Comparison of ENCODE assay signal across 1 cellular context in the genomic region with DNA sequence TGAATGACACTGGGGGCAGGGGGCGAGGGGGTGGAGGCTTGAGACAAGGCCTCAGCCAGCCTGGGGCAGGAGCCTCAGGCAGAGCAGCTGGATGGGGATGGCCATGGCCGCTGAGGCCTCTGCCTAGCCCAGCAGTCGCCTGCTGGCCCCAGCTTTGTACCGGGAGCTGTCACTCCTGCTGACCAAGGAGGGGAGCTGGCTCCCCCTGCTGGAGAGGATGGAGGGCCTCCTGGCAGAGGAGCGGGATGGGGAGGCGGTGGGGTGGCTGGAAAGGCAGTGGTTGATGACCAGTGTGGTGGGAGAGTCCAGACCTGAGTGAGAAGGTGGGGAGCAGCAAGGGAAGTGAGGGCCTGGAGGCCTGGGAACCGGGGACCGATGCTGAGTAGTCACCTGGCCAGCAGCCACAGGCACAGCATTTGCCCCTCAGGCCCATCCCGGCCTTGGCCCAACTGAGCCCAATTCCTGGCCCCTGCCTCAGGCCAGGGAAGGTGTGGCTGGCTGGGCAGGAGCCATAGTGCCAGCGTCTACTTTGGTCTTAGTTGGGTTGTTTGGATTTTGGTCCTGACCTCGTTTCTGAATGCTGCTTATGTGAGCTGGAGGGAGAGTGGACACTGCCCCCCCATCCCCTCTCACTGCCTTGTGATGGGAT.
TF ChIP-seq lines count a peak whose summit lies in the region.

No MANE protein-coding gene starts in this region.

TF ChIP-seq in SK-N-SH, 30 proteins besides CTCF, POLR2A, EP300 and RAD21 (continued from another document):
- TF ChIP-seq, protein P1, sequence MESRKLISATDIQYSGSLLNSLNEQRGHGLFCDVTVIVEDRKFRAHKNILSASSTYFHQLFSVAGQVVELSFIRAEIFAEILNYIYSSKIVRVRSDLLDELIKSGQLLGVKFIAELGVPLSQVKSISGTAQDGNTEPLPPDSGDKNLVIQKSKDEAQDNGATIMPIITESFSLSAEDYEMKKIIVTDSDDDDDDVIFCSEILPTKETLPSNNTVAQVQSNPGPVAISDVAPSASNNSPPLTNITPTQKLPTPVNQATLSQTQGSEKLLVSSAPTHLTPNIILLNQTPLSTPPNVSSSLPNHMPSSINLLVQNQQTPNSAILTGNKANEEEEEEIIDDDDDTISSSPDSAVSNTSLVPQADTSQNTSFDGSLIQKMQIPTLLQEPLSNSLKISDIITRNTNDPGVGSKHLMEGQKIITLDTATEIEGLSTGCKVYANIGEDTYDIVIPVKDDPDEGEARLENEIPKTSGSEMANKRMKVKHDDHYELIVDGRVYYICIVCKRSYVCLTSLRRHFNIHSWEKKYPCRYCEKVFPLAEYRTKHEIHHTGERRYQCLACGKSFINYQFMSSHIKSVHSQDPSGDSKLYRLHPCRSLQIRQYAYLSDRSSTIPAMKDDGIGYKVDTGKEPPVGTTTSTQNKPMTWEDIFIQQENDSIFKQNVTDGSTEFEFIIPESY (IDR thresholded peaks at IDR 0.05; ENCODE audit: borderline replicate concordance, low read depth): no peak
- TF ChIP-seq SIN3A (IDR thresholded peaks at IDR 0.05; ENCODE audit: borderline replicate concordance, low read depth, low read length) (0 out of 2 replicates have a peak, but pooled peaks have one; percentile 68), NRF1 (IDR thresholded peaks at IDR 0.05; ENCODE audit: low read depth, low read length) (no peak), SMC3 (IDR thresholded peaks at IDR 0.05; ENCODE audit: low read depth, low read length) (peak; percentile 92), MEF2A (IDR thresholded peaks at IDR 0.05; ENCODE audit: borderline replicate concordance, low read depth) (no peak), FOXM1 (IDR thresholded peaks at IDR 0.05; ENCODE audit: low read depth) (no peak), POLR2AphosphoS5 (IDR thresholded peaks at IDR 0.05; ENCODE audit: low read depth, low read length) (no peak), ELF1 (IDR thresholded peaks at IDR 0.05) (no peak), RXRA (IDR thresholded peaks at IDR 0.05; ENCODE audit: borderline replicate concordance, low read depth) (no peak), YY1 (IDR thresholded peaks at IDR 0.05; ENCODE audit: low read depth) (no peak)
- TF ChIP-seq, protein P2, sequence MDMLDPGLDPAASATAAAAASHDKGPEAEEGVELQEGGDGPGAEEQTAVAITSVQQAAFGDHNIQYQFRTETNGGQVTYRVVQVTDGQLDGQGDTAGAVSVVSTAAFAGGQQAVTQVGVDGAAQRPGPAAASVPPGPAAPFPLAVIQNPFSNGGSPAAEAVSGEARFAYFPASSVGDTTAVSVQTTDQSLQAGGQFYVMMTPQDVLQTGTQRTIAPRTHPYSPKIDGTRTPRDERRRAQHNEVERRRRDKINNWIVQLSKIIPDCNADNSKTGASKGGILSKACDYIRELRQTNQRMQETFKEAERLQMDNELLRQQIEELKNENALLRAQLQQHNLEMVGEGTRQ (IDR thresholded peaks at IDR 0.05; ENCODE audit: borderline replicate concordance, low read depth, low read length): no peak
- TF ChIP-seq, protein P3, sequence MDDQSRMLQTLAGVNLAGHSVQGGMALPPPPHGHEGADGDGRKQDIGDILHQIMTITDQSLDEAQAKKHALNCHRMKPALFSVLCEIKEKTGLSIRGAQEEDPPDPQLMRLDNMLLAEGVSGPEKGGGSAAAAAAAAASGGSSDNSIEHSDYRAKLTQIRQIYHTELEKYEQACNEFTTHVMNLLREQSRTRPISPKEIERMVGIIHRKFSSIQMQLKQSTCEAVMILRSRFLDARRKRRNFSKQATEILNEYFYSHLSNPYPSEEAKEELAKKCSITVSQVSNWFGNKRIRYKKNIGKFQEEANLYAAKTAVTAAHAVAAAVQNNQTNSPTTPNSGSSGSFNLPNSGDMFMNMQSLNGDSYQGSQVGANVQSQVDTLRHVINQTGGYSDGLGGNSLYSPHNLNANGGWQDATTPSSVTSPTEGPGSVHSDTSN (IDR thresholded peaks at IDR 0.05): peak; percentile 59; the same call in 1 of the 2 replicates
- TF ChIP-seq, protein P4, sequence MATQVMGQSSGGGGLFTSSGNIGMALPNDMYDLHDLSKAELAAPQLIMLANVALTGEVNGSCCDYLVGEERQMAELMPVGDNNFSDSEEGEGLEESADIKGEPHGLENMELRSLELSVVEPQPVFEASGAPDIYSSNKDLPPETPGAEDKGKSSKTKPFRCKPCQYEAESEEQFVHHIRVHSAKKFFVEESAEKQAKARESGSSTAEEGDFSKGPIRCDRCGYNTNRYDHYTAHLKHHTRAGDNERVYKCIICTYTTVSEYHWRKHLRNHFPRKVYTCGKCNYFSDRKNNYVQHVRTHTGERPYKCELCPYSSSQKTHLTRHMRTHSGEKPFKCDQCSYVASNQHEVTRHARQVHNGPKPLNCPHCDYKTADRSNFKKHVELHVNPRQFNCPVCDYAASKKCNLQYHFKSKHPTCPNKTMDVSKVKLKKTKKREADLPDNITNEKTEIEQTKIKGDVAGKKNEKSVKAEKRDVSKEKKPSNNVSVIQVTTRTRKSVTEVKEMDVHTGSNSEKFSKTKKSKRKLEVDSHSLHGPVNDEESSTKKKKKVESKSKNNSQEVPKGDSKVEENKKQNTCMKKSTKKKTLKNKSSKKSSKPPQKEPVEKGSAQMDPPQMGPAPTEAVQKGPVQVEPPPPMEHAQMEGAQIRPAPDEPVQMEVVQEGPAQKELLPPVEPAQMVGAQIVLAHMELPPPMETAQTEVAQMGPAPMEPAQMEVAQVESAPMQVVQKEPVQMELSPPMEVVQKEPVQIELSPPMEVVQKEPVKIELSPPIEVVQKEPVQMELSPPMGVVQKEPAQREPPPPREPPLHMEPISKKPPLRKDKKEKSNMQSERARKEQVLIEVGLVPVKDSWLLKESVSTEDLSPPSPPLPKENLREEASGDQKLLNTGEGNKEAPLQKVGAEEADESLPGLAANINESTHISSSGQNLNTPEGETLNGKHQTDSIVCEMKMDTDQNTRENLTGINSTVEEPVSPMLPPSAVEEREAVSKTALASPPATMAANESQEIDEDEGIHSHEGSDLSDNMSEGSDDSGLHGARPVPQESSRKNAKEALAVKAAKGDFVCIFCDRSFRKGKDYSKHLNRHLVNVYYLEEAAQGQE (IDR thresholded peaks at IDR 0.05; ENCODE audit: low read depth, low read length): no peak
- TF ChIP-seq, protein P5, sequence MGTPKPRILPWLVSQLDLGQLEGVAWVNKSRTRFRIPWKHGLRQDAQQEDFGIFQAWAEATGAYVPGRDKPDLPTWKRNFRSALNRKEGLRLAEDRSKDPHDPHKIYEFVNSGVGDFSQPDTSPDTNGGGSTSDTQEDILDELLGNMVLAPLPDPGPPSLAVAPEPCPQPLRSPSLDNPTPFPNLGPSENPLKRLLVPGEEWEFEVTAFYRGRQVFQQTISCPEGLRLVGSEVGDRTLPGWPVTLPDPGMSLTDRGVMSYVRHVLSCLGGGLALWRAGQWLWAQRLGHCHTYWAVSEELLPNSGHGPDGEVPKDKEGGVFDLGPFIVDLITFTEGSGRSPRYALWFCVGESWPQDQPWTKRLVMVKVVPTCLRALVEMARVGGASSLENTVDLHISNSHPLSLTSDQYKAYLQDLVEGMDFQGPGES (IDR thresholded peaks at IDR 0.05; ENCODE audit: low read depth, low read length): no peak
